8 cellular contexts compared by ENCODE assay signal in genomic region chr10:103192089-103192450, GRCh38. TPM values are rescaled to one million over a fixed set of nuclear protein-coding genes. Genes with fewer than 3 reads are reported as not detected.
DNase-seq lines count a peak whose midpoint lies in the region; ATAC-seq and TF ChIP-seq lines count a peak whose summit lies in the region.

No MANE protein-coding gene starts in this region.

- no peak overlapping the region for H3K23ac ChIP-seq in H9 (ENCODE audit: insufficient read length, low read depth, low read length)

- H2AFZ ChIP-seq in H9 (ENCODE audit: low read length): no peak overlapping the region

- H2BK120ac ChIP-seq in H9 (ENCODE audit: low read depth, low read length, poor library complexity, severe bottlenecking): no peak overlapping the region

- intact Hi-C loops in sciatic nerve (cut with DNase I): no loop called here

- no peak overlapping the region for H4K5ac ChIP-seq in H9 (ENCODE audit: insufficient read length, low read depth, low read length)

- no peak overlapping the region for H3T11ph ChIP-seq in H9 (ENCODE audit: low read length)

- no peak overlapping the region for H3K56ac ChIP-seq in H9 (ENCODE audit: insufficient read length, low read depth, low read length)

- H2BK20ac ChIP-seq in H9 (ENCODE audit: low read depth, low read length, poor library complexity, severe bottlenecking): no peak overlapping the region

- H3K9ac ChIP-seq in H9 (ENCODE audit: extremely low read depth, insufficient read length, low read length): peak overlapping the region; percentile 86

- peak overlapping the region; percentile 92 for H3K4me2 ChIP-seq in H9 (ENCODE audit: insufficient read depth, insufficient read length, low read length)

- POLR2A ChIA-PET in activated CD4-positive, alpha-beta T cell treated with anti-CD3 and anti-CD28 coated beads, Interleukin-2, amount 10 ng/mL, durations not matched to agents 7 days and 5 days (lab: Charles Lee): no interaction called here

- peak overlapping the region; percentile 96 to 98 for H3K4me3 Mint-ChIP-seq in H9
- peak overlapping the region; percentile 94 for H3K4me3 Mint-ChIP-seq in activated CD4-positive, alpha-beta T cell treated with anti-CD3 and anti-CD28 coated beads, Interleukin-2, amount 10 ng/mL, durations not matched to agents 7 days and 5 days

- H2BK5ac ChIP-seq in H9 (ENCODE audit: insufficient read length, low read length): no peak overlapping the region

- WGBS in H9 (ENCODE audit: extremely low coverage, insufficient read length, low lambda C conversion rate): no CpG with 5 or more reads among the region's 14 CpGs

- no peak overlapping the region for H2BK12ac ChIP-seq in H9 (ENCODE audit: insufficient read length, low read depth, low read length)

- peak overlapping the region; percentile 98 for H3K14ac ChIP-seq in H9 (ENCODE audit: insufficient read depth, low read length)

- CTCF ChIA-PET in activated CD4-positive, alpha-beta T cell treated with anti-CD3 and anti-CD28 coated beads, Interleukin-2, amount 10 ng/mL, durations not matched to agents 7 days and 5 days (lab: Charles Lee): interaction anchor here (0.8 to 2.1 kb wide), 4 partner anchors 15 to 60 kb away, joined by 3 to 9 read pairs (median 3); no protein-coding TSS in a partner anchor

- no peaks in the 10 kb centered on the region; a peak in 2 of 7 replicates for H3K36me3 Mint-ChIP-seq in H9 (ENCODE audit: insufficient read depth in 1 of 3, low read depth in 3 of 3)
- peaks cover 22% of the 10 kb centered on the region for H3K36me3 Mint-ChIP-seq in activated CD4-positive, alpha-beta T cell treated with anti-CD3 and anti-CD28 coated beads, Interleukin-2, amount 10 ng/mL, durations not matched to agents 7 days and 5 days (ENCODE audit: low read depth)

- peak; percentile 37 for ATAC-seq in sciatic nerve

- no peak overlapping the region for H4K8ac ChIP-seq in H9 (replicated peaks; ENCODE audit: insufficient read length, low read depth, low read length)

- H3K4me1 Mint-ChIP-seq in H9: peaks cover 30 to 34% of the 10 kb centered on the region in 2 experiments
- peaks cover 41% of the 10 kb centered on the region for H3K4me1 Mint-ChIP-seq in activated CD4-positive, alpha-beta T cell treated with anti-CD3 and anti-CD28 coated beads, Interleukin-2, amount 10 ng/mL, durations not matched to agents 7 days and 5 days

- peaks cover 26% of the 10 kb centered on the region; the same call in 1 of the 2 replicates for H3K79me2 ChIP-seq in H9 (ENCODE audit: insufficient read depth, low read length)

- H2AK5ac ChIP-seq in H9 (ENCODE audit: insufficient read length, low read length): no peak overlapping the region

- no peak overlapping the region for H4K91ac ChIP-seq in H9 (ENCODE audit: insufficient read length, low read depth, low read length)

- peak overlapping the region; percentile 62; the same call in 1 of the 2 replicates for H3K4ac ChIP-seq in H9 (ENCODE audit: low read depth, low read length)

- H4K20me1 ChIP-seq in H9 (ENCODE audit: control insufficient read depth, insufficient read depth, insufficient read length): no peaks in the 10 kb centered on the region

- no peaks in the 10 kb centered on the region for H3K27me3 ChIP-seq in H9 (ENCODE audit: insufficient read depth, low read length)

- peaks cover 9% of the 10 kb centered on the region for H3K23me2 ChIP-seq in H9 (ENCODE audit: insufficient read length, low read depth, low read length, poor library complexity, severe bottlenecking)

- H3K9me3 ChIP-seq in H9 (ENCODE audit: control insufficient read depth, low read depth, low read length): no peaks in the 10 kb centered on the region

- peaks cover 6% of the 10 kb centered on the region; the same call in 1 of the 2 replicates for H3K4me1 ChIP-seq in H9 (ENCODE audit: insufficient read depth, low read length)

- DNase-seq in Ammon's horn (ENCODE audit: low spot score) (peak; percentile 32), H9 (no peak), glomerular visceral epithelial cell (ENCODE audit: extremely low spot score) (peak; percentile 17), sciatic nerve (ENCODE audit: low spot score) (no peak), NCI-H187 (lab: John Stamatoyannopoulos, UW) (no peak), NCI-H345 (lab: John Stamatoyannopoulos, UW) (no peak)
- no peak for DNase-seq in activated CD4-positive, alpha-beta T cell treated with anti-CD3 and anti-CD28 coated beads, Interleukin-2, amount 10 ng/mL, durations not matched to agents 7 days and 5 days
- DNase-seq in activated CD8-positive, alpha-beta memory T cell treated with anti-CD3 and anti-CD28 coated beads for 24 hours: no peak

- no peaks in the 10 kb centered on the region; a peak in 1 of 5 replicates for H3K9me3 Mint-ChIP-seq in H9
- H3K9me3 Mint-ChIP-seq in activated CD4-positive, alpha-beta T cell treated with anti-CD3 and anti-CD28 coated beads, Interleukin-2, amount 10 ng/mL, durations not matched to agents 7 days and 5 days: no peaks in the 10 kb centered on the region

- peak overlapping the region; percentile 22 to 99 (median 96) for H3K27ac Mint-ChIP-seq in H9
- H3K27ac Mint-ChIP-seq in activated CD4-positive, alpha-beta T cell treated with anti-CD3 and anti-CD28 coated beads, Interleukin-2, amount 10 ng/mL, durations not matched to agents 7 days and 5 days: peak overlapping the region; percentile 99

- peaks cover 12% of the 10 kb centered on the region for H3K27me3 Mint-ChIP-seq in H9 (ENCODE audit: low read depth)
- no peaks in the 10 kb centered on the region for H3K27me3 Mint-ChIP-seq in activated CD4-positive, alpha-beta T cell treated with anti-CD3 and anti-CD28 coated beads, Interleukin-2, amount 10 ng/mL, durations not matched to agents 7 days and 5 days

- no peak overlapping the region for H2BK15ac ChIP-seq in H9 (ENCODE audit: low read depth, low read length)

- no peak overlapping the region for H3K27ac ChIP-seq in H9 (ENCODE audit: insufficient read length, low read depth, low read length)

- no peak for TF ChIP-seq CTCF in H9 (conservative IDR thresholded peaks at IDR 0.05)

- peak overlapping the region; percentile 32 for H3K18ac ChIP-seq in H9 (ENCODE audit: insufficient read length, low read depth, low read length)

- peaks cover 16% of the 10 kb centered on the region for H3K79me1 ChIP-seq in H9 (ENCODE audit: insufficient read depth, low read depth, low read length, poor library complexity, severe bottlenecking)

RNA-seq across cellular contexts. Expression of gene NT5C2, which starts 1.0 kb away (rescaled TPM):
- 64.4 and 69.6 TPM in 2 replicates for total RNA-seq in H9 (2021)
- total RNA-seq in activated CD4-positive, alpha-beta T cell treated with anti-CD3 and anti-CD28 coated beads, Interleukin-2, amount 10 ng/mL, durations not matched to agents 7 days and 5 days: 10 to 100 TPM; 66.1 to 80.2 TPM
- 89.9 TPM for total RNA-seq in sciatic nerve

RNA-seq across cellular contexts. Expression of gene RPEL1, which starts 53.6 kb away (rescaled TPM):
- total RNA-seq in H9 (2021) (0.13 TPM in 1 of 2 replicates, not detected in the other), sciatic nerve (not detected)
- not detected for total RNA-seq in activated CD4-positive, alpha-beta T cell treated with anti-CD3 and anti-CD28 coated beads, Interleukin-2, amount 10 ng/mL, durations not matched to agents 7 days and 5 days

Comparison
In these comparisons a context has a peak if more than half of its experiments do, and no peak if none do; other contexts are left out.
1. DNase-seq: peak in Ammon's horn (single experiment) and glomerular visceral epithelial cell (single experiment); none in H9 (single experiment), activated CD4-positive, alpha-beta T cell treated with anti-CD3 and anti-CD28 coated beads, Interleukin-2, amount 10 ng/mL, durations not matched to agents 7 days and 5 days (single experiment), sciatic nerve (single experiment), NCI-H187 (0 of 2), NCI-H345 (single experiment) and activated CD8-positive, alpha-beta memory T cell treated with anti-CD3 and anti-CD28 coated beads for 24 hours (single experiment).